17 cellular contexts compared by ENCODE assay signal in genomic region chr1:206800411-206800810, GRCh38. TPM values are rescaled to one million over a fixed set of nuclear protein-coding genes. Genes with fewer than 3 reads are reported as not detected.
"Had no signal": no experiment of that assay in that cellular context is flagged by ENCODE, and none has a peak within 500 bp of the region (broad histone marks: within the 10 kb centered on the region; RNA-seq: fewer than 3 reads in every experiment).

No MANE protein-coding gene starts in this region.

- H3K9me3 Mint-ChIP-seq: nephron had no signal

- H3K4me3 Mint-ChIP-seq: nephron had no signal

- ATAC-seq: activated CD4-positive, CD25-positive, alpha-beta regulatory T cell treated with anti-CD3 and anti-CD28 coated beads, Interleukin-2, amount 50 U/mL, for 24 hours had no signal

- H3K27ac ChIP-seq: adrenal gland, epithelial cell of prostate, sigmoid colon, SK-N-MC, transverse colon had no signal

- H3K9me3 ChIP-seq: adrenal gland, sigmoid colon, transverse colon had no signal

- H3K4me1 ChIP-seq: sigmoid colon had no signal

- H3K36me3 ChIP-seq: adrenal gland, sigmoid colon, transverse colon had no signal

- H3K4me1 Mint-ChIP-seq: nephron had no signal

- H3K27ac Mint-ChIP-seq: nephron had no signal

- DNase-seq: activated gamma-delta T cell treated with Interleukin-2 at 50 U/mL for 16 hours; activated T-cell treated with anti-CD3 and anti-CD28 coated beads, Interleukin-2, amount 50 U/mL, for 48 hours; adrenal gland; effector memory CD4-positive, alpha-beta T cell; glutamatergic neuron; occipital lobe; sigmoid colon; stimulated activated naive CD4-positive, alpha-beta T cell; substantia nigra; transverse colon had no signal

- H3K4me3 ChIP-seq: adrenal gland, lung, sigmoid colon, SK-N-MC, transverse colon had no signal

- H3K27me3 ChIP-seq: sigmoid colon had no signal

RNA-seq across cellular contexts. Expression of gene IL10, which starts 28.1 kb away (rescaled TPM):
- total RNA-seq: occipital lobe, pulmonary artery endothelial cell had no signal

RNA-seq across cellular contexts. Expression of gene IL19, which starts 29.8 kb away (rescaled TPM):
- total RNA-seq: adrenal gland; occipital lobe; pulmonary artery endothelial cell; sigmoid colon; T-helper 2 cell treated with Interferon-gamma antibody and Interleukin-4, amounts not matched to agents 100 ng/mL and 5 ng/mL, for 36 hours; transverse colon had no signal
- polyA plus RNA-seq: adrenal gland had no signal
